ENCODE assay signal across 1 cellular context in the genomic region with DNA sequence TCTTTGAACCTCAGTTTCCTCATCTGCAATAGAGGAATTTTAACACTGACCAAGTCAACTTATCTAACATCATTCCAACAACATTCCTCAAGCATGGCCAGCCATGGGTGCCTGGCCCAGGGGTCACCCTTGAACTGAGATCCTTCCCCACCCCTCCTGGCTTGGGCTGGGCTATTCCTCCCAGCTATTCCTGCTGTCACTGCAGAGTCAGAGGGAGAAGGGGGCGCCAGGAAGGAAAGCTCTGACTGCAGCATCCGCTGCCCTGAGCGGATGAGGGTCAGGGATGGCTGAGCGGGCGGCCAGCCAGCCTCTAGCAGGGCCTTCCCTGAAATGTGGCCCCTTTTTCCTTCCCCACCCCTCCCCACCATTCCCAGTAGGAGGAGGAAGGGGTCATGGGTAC.
TF ChIP-seq lines count a peak whose summit lies in the region.

No MANE protein-coding gene starts in this region.

TF ChIP-seq in GM23338, 12 proteins besides CTCF, POLR2A, EP300 and RAD21 (continued from another document):
- TF ChIP-seq ZNF462 (CRISPR knock-in tag; IDR thresholded peaks at IDR 0.05) (no peak), EZH2 (IDR thresholded peaks at IDR 0.05; ENCODE audit: low read depth, unreplicated experiment) (no peak), POLR2AphosphoS5 (IDR thresholded peaks at IDR 0.05; ENCODE audit: low read depth) (no peak), STAT1 (IDR thresholded peaks at IDR 0.05; ENCODE audit: unreplicated experiment) (no peak), EZH2phosphoT487 (IDR thresholded peaks at IDR 0.05; ENCODE audit: unreplicated experiment) (no peak), CREB1 (CRISPR knock-in tag; IDR thresholded peaks at IDR 0.05; ENCODE audit: low read depth) (no peak), ZNF114 (CRISPR knock-in tag; IDR thresholded peaks at IDR 0.05) (no peak), ETS1 (IDR thresholded peaks at IDR 0.05) (no peak)
TF ChIP-seq in GM23338: peak in this region for 0.
